In genomic region chr22:24243417-24243816, GRCh38 we compare ENCODE assay signal across 10 cellular contexts. TPM values are rescaled to one million over a fixed set of nuclear protein-coding genes. Genes with fewer than 3 reads are reported as not detected.
DNase-seq lines count a peak whose midpoint lies in the region; ATAC-seq and TF ChIP-seq lines count a peak whose summit lies in the region.
"Not testable (repeated sequence)": the region's sequence is repeated elsewhere in the genome, so short reads cannot be mapped to it uniquely, and the experiment has no call there.
"Had no signal": no experiment of that assay in that cellular context is flagged by ENCODE, and none has a peak within 500 bp of the region (broad histone marks: within the 10 kb centered on the region; RNA-seq: fewer than 3 reads in every experiment).

No MANE protein-coding gene starts in this region.

- TF ChIP-seq CTCF in brain microvascular endothelial cell (IDR thresholded peaks at IDR 0.05; ENCODE audit: low read depth, low read length, missing control alignments); fibroblast of pulmonary artery (IDR thresholded peaks at IDR 0.05; ENCODE audit: low read length, missing control alignments); lower lobe of right lung (IDR thresholded peaks at IDR 0.05); psoas muscle (IDR thresholded peaks at IDR 0.05); uterus (IDR thresholded peaks at IDR 0.05): not testable (repeated sequence)

- WGBS in psoas muscle, 3 donors: 41 to 48% (median 47%) methylated on average over 2 to 3 of the region's 3 CpGs

- not testable (repeated sequence) for H3K27me3 Mint-ChIP-seq in activated CD4-positive, alpha-beta memory T cell treated with anti-CD3 and anti-CD28 coated beads for 36 hours

- H3K36me3 Mint-ChIP-seq in activated CD4-positive, alpha-beta memory T cell treated with anti-CD3 and anti-CD28 coated beads for 36 hours: not testable (repeated sequence)

- H3K4me3 ChIP-seq in brain microvascular endothelial cell (ENCODE audit: low read depth, low read length) (peak overlapping the region; percentile 61), fibroblast of pulmonary artery (replicated peaks; ENCODE audit: low read depth, low read length) (peak overlapping the region; percentile 71), lower lobe of right lung (peak overlapping the region; percentile 21), psoas muscle (peak overlapping the region; percentile 18), uterus (peak overlapping the region in 1 of 2 donors; percentile 9)

- H3K9me3 Mint-ChIP-seq in activated CD4-positive, alpha-beta memory T cell treated with anti-CD3 and anti-CD28 coated beads for 36 hours: not testable (repeated sequence)

- not testable (repeated sequence) for ATAC-seq in lower lobe of right lung, psoas muscle

- not testable (repeated sequence) for H3K9me3 ChIP-seq in lower lobe of right lung, psoas muscle, uterus

- H3K27me3 ChIP-seq in brain microvascular endothelial cell (replicated peaks); lower lobe of right lung (ENCODE audit: low read depth); psoas muscle (ENCODE audit: insufficient read depth in 3 of 3, low read length in 2 of 3); uterus: not testable (repeated sequence)

- not testable (repeated sequence) for H3K36me3 ChIP-seq in brain microvascular endothelial cell (replicated peaks); lower lobe of right lung; psoas muscle (ENCODE audit: insufficient read depth in 1 of 2, low read depth in 1 of 2); uterus

- CTCF ChIA-PET in activated CD4-positive, alpha-beta memory T cell treated with anti-CD3 and anti-CD28 coated beads for 36 hours (lab: Charles Lee): interaction anchor here (1.1 to 1.5 kb wide), 2 partner anchors 12 to 156 kb away, joined by 3 to 8 read pairs; no protein-coding TSS in a partner anchor

- POLR2A ChIA-PET in activated CD4-positive, alpha-beta memory T cell treated with anti-CD3 and anti-CD28 coated beads for 36 hours (lab: Charles Lee): not testable (repeated sequence)

- H3K27ac ChIP-seq in brain microvascular endothelial cell (peak overlapping the region; percentile 97), lower lobe of right lung (peak overlapping the region; percentile 71), uterus (peak overlapping the region; percentile 85 to 91)
- not testable (repeated sequence) for H3K27ac ChIP-seq in psoas muscle

- intact Hi-C loops in activated CD4-positive, alpha-beta memory T cell treated with anti-CD3 and anti-CD28 coated beads for 36 hours (cut with micrococcal nuclease); lower lobe of right lung (cut with DNase I); uterus (cut with DNase I; ENCODE audit: low total_unique reads): not testable (repeated sequence)
- intact Hi-C loops in psoas muscle (cut with DNase I): loop anchor here in 1 of 2 donors (10.0 kb wide), 1 partner anchor 139 kb away; no protein-coding TSS in a partner anchor

- H3K4me1 Mint-ChIP-seq in activated CD4-positive, alpha-beta memory T cell treated with anti-CD3 and anti-CD28 coated beads for 36 hours (ENCODE audit: low read depth): peaks cover 29% of the 10 kb centered on the region

- in situ Hi-C loops in brain microvascular endothelial cell (cut with HindIII; ENCODE audit: low pct_ligation_motif_present, low sequenced_read_pairs): not testable (repeated sequence)

- H3K27ac Mint-ChIP-seq in activated CD4-positive, alpha-beta memory T cell treated with anti-CD3 and anti-CD28 coated beads for 36 hours: not testable (repeated sequence)

- not testable (repeated sequence) for TF ChIP-seq POLR2A in uterus (IDR thresholded peaks at IDR 0.05)

- DNase-seq in GM03348 (ENCODE audit: low spot score): peak; percentile 1
- peak; percentile 55 for DNase-seq in NCI-H82 (lab: John Stamatoyannopoulos, UW)
- peak; percentile 27 for DNase-seq in activated CD4-positive, alpha-beta memory T cell treated with anti-CD3 and anti-CD28 coated beads for 36 hours
- DNase-seq in brain microvascular endothelial cell: peak; percentile 20
- peak; percentile 75 for DNase-seq in fibroblast of pulmonary artery (ENCODE audit: low read depth)
- not testable (repeated sequence) for DNase-seq in lower lobe of right lung
- peak in 1 of 2 donors; percentile 46 for DNase-seq in psoas muscle
- DNase-seq in uterus: peak; percentile 49 to 62

- H3K4me1 ChIP-seq in lower lobe of right lung: peaks cover 55% of the 10 kb centered on the region
- not testable (repeated sequence) for H3K4me1 ChIP-seq in psoas muscle
- H3K4me1 ChIP-seq in uterus: peaks cover 0 to 13% of the 10 kb centered on the region in 2 donors

- not testable (repeated sequence) for H3K4me3 Mint-ChIP-seq in activated CD4-positive, alpha-beta memory T cell treated with anti-CD3 and anti-CD28 coated beads for 36 hours

RNA-seq across cellular contexts. Expression of gene GGT5, which starts 1.5 kb away (rescaled TPM):
- total RNA-seq in activated CD4-positive, alpha-beta memory T cell treated with anti-CD3 and anti-CD28 coated beads for 36 hours: not detected
- 29.4 TPM for total RNA-seq in lower lobe of right lung
- 10 to 100 TPM in 2 of 4 donors, 1 to 10 TPM in 2; 7.3 to 11.3 (median 9.0) TPM for total RNA-seq in psoas muscle
- 10 to 100 TPM in 1 of 3 donors, 1 to 10 TPM in 2; 9.3 to 13.7 (median 9.8) TPM for polyA plus RNA-seq in psoas muscle
- total RNA-seq in uterus: 10 to 100 TPM in 3 of 4 donors, 1 to 10 TPM in 1; 4.1 to 95.9 (median 54.9) TPM
- total RNA-seq: CD4-positive, CD25-positive, alpha-beta regulatory T cell; progenitor cell of endocrine pancreas had no signal
- polyA plus RNA-seq: CD4-positive, CD25-positive, alpha-beta regulatory T cell had no signal

RNA-seq across cellular contexts. Expression of gene SPECC1L, which starts 27.2 kb away (rescaled TPM):
- 10 to 100 TPM; 27.7 to 34.3 TPM for total RNA-seq in activated CD4-positive, alpha-beta memory T cell treated with anti-CD3 and anti-CD28 coated beads for 36 hours
- total RNA-seq in lower lobe of right lung (69.9 TPM), psoas muscle (10 to 100 TPM; 23.6 to 29.9 (median 28.5) TPM), uterus (100 to 1,000 TPM in 1 of 4 donors, 10 to 100 TPM in 3; 18.2 to 114 (median 55.3) TPM)
- polyA plus RNA-seq in psoas muscle: 10 to 100 TPM in 1 of 3 donors, 1 to 10 TPM in 2; 6.8 to 17.6 (median 7.8) TPM

Comparison
In these comparisons a context has a peak if more than half of its experiments do, and no peak if none do; other contexts are left out.
1. RNA of gene GGT5, which starts 1.5 kb away (total RNA-seq): 4.1 to 95.9 TPM in uterus, 29.4 TPM in lower lobe of right lung (single experiment) and 7.3 to 11.3 TPM in psoas muscle; not detected in activated CD4-positive, alpha-beta memory T cell treated with anti-CD3 and anti-CD28 coated beads for 36 hours; every median in the first group is over 4 times any median in the second.